8 cellular contexts compared by ENCODE assay signal in the genomic region with DNA sequence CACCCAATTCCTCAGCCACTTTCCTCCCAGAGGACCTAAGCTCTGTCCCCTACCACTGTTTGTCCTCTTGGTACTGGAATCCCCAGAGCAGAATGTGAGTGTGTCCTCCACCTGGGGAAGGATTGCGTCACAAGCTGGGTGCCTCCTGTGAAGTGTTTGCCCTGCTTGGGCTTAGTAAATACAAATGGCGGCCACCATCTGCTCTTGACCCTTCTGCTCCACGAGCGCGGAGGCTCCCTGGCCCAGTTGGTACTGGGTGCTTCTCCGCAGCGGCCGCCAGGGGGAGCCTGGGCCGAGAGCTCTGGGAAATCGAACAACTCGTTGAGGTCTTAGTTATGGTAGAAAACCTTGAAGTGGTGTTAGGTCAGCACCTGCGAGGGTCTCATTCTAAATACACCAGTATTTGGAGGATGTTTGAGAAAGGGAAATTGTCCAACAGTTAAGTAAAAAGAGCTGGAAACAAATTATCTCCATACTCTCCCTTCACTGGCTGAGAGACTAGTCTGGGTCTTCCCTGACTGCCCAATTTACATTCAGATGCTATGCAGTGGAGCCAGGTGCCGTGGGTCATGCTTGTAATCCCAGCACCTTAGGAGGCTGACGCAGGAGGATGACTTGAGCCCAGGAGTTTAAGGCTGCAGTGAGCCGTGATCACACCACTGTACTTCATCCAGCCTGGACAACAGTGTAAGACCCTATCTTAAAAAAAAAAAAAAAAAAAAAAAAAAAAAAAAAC.
A peak's percentile ranks its signal among the peaks of the same experiment; 100 is the strongest.
DNase-seq lines count a peak whose midpoint lies in the region; ATAC-seq and TF ChIP-seq lines count a peak whose summit lies in the region.

No MANE protein-coding gene starts in this region.

- no peak overlapping the region for H3K27ac Mint-ChIP-seq in MCF 10A (ENCODE audit: low read depth, unreplicated experiment)

- no peak overlapping the region for H3K27ac ChIP-seq in right lobe of liver

- intact Hi-C loops in MCF 10A (cut with micrococcal nuclease) (loop anchor here (2.0 kb wide), 1 partner anchor 289 kb away; no protein-coding TSS in a partner anchor), right lobe of liver (cut with DNase I) (loop anchor here (5.0 to 10.0 kb wide), 2 partner anchors 293 to 295 kb away; no protein-coding TSS in a partner anchor)

- H3K9me3 ChIP-seq in right lobe of liver, result no peaks in the 10 kb centered on the region

- TF ChIP-seq CTCF in GM12865 (IDR thresholded peaks at IDR 0.05; ENCODE audit: insufficient read depth, low read depth, low read length, missing control alignments), result peak; percentile 91
- TF ChIP-seq CTCF in MCF 10A (IDR thresholded peaks at IDR 0.05; ENCODE audit: unreplicated experiment), result peak; percentile 51
- TF ChIP-seq CTCF in right lobe of liver (IDR thresholded peaks at IDR 0.05), result peak; percentile 78 to 93 (median 84)

- H3K4me1 ChIP-seq in right lobe of liver, result peaks cover 0 to 7% (median 1%) of the 10 kb centered on the region in 4 donors

- CTCF ChIA-PET in MCF 10A (lab: Yijun Ruan, JAX), result interaction anchor here (0.7 to 0.8 kb wide), 3 partner anchors 9 to 439 kb away, joined by 3 to 4 read pairs (median 3); no protein-coding TSS in a partner anchor

- no peaks in the 10 kb centered on the region for H3K36me3 ChIP-seq in right lobe of liver

- H3K4me1 Mint-ChIP-seq in MCF 10A (ENCODE audit: insufficient read depth, unreplicated experiment), result peaks cover 12% of the 10 kb centered on the region

- BruUV-seq in MCF 10A (replicated peaks; lab: Mats Ljungman, UMichigan), result no TSS peak

- no peak overlapping the region for H3K4me3 ChIP-seq in GM12865 (ENCODE audit: low read depth, low read length)
- no peak overlapping the region for H3K4me3 ChIP-seq in right lobe of liver

- no peaks in the 10 kb centered on the region for H3K27me3 ChIP-seq in right lobe of liver

- no peaks in the 10 kb centered on the region for H3K9me3 Mint-ChIP-seq in MCF 10A (ENCODE audit: unreplicated experiment)

- H3K27me3 Mint-ChIP-seq in MCF 10A (ENCODE audit: insufficient read depth, unreplicated experiment), result no peaks in the 10 kb centered on the region

- 38% methylated on average over 15 of the region's 15 CpGs for WGBS in right lobe of liver (ENCODE audit: insufficient coverage, low coverage, low lambda C conversion rate, missing lambda C conversion rate)

- ATAC-seq in HG03565 (IDR thresholded peaks at IDR 0.05; ENCODE audit: unreplicated experiment) (peak; percentile 49), right lobe of liver (peak; percentile 93 to 98 (median 96))
- peak; percentile 68 for ATAC-seq in stimulated activated naive CD8-positive, alpha-beta T cell treated with anti-CD3 and anti-CD28 coated beads, Interleukin-15, Interleukin-2, amounts not matched to agents 100 U/mL and 50 U/mL, for 24 hours

- POLR2A ChIA-PET in MCF 10A (lab: Yijun Ruan, JAX), result no interaction called here

- DNase-seq in GM12865 (ENCODE audit: low read depth) (peak; percentile 65), SW480 (ENCODE audit: low spot score) (peak; percentile 5), MCF 10A (ENCODE audit: unreplicated experiment) (no peak), right lobe of liver (peak; percentile 74 to 86 (median 82)), HPDE6-E6E7 (ENCODE audit: extremely low spot score) (no peak), NCI-H187 treated with DMSO at 0.1 percent for 48 hours (lab: John Stamatoyannopoulos, UW) (no peak)
- DNase-seq in stimulated activated naive CD8-positive, alpha-beta T cell treated with anti-CD3 and anti-CD28 coated beads, Interleukin-15, Interleukin-2, amounts not matched to agents 100 U/mL and 50 U/mL, for 24 hours, result peak; percentile 62

- no peak for TF ChIP-seq POLR2A in right lobe of liver (IDR thresholded peaks at IDR 0.05)

- H3K36me3 Mint-ChIP-seq in MCF 10A (ENCODE audit: insufficient read depth, unreplicated experiment), result no peaks in the 10 kb centered on the region

- no peak overlapping the region for H3K4me3 Mint-ChIP-seq in MCF 10A (ENCODE audit: unreplicated experiment)

Comparison
In these comparisons a context has a peak if more than half of its experiments do, and no peak if none do; other contexts are left out.
1. DNase-seq: peak in GM12865 (single experiment), SW480 (single experiment), right lobe of liver (3 of 3) and stimulated activated naive CD8-positive, alpha-beta T cell treated with anti-CD3 and anti-CD28 coated beads, Interleukin-15, Interleukin-2, amounts not matched to agents 100 U/mL and 50 U/mL, for 24 hours (single experiment); none in MCF 10A (single experiment), HPDE6-E6E7 (single experiment) and NCI-H187 treated with DMSO at 0.1 percent for 48 hours (single experiment).
2. Peak in every context shown above with its lines, with median percentiles within 50 percentile points of each other: CTCF ChIP-seq and ATAC-seq.